9 cellular contexts compared by ENCODE assay signal in the genomic region with DNA sequence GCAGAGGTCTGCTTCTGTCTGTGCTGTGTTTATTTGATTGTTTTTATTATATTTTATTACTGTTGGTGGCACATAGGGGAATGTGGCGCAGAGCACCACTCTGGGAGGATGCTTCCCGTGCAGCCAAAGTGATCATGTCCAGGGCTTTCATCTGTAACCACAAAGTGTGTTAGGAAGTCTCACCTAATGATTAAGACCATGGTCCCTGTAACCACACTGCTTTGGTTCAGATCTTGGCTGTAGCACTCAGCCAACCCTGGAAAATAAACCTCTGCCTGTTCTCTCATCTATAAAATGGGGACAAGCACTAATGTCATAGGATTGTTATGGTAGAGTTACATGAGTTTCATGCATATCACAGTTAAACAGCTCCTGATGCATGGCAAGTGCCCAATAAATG. TPM values are rescaled to one million over a fixed set of nuclear protein-coding genes. Genes with fewer than 3 reads are reported as not detected.
DNase-seq lines count a peak whose midpoint lies in the region; ATAC-seq and TF ChIP-seq lines count a peak whose summit lies in the region.
"Had no signal": no experiment of that assay in that cellular context is flagged by ENCODE, and none has a peak within 500 bp of the region (broad histone marks: within the 10 kb centered on the region; RNA-seq: fewer than 3 reads in every experiment).

No MANE protein-coding gene starts in this region.

- peak overlapping the region; percentile 95 for H3K27ac Mint-ChIP-seq in activated CD8-positive, alpha-beta T cell treated with anti-CD3 and anti-CD28 coated beads, Interleukin-2, amount 10 ng/mL, durations not matched to agents 7 days and 5 days
- H3K27ac Mint-ChIP-seq in stimulated activated effector memory CD8-positive, alpha-beta T cell treated with anti-CD3 and anti-CD28 coated beads, Interleukin-12 subunit alpha, Interleukin-12 subunit beta, amount 100 ng/mL, for 72 hours: peak overlapping the region; percentile 95

- no peaks in the 10 kb centered on the region for H3K27me3 Mint-ChIP-seq in activated CD8-positive, alpha-beta T cell treated with anti-CD3 and anti-CD28 coated beads, Interleukin-2, amount 10 ng/mL, durations not matched to agents 7 days and 5 days (ENCODE audit: low read depth)

- peaks cover 76% of the 10 kb centered on the region for H3K36me3 Mint-ChIP-seq in activated CD8-positive, alpha-beta T cell treated with anti-CD3 and anti-CD28 coated beads, Interleukin-2, amount 10 ng/mL, durations not matched to agents 7 days and 5 days (ENCODE audit: low read depth)
- H3K36me3 Mint-ChIP-seq in stimulated activated effector memory CD8-positive, alpha-beta T cell treated with anti-CD3 and anti-CD28 coated beads, Interleukin-12 subunit alpha, Interleukin-12 subunit beta, amount 100 ng/mL, for 72 hours: peaks cover 70% of the 10 kb centered on the region

- no peak for DNase-seq in HFF-Myc (ENCODE audit: extremely low read depth, low read depth)
- DNase-seq in activated CD8-positive, alpha-beta T cell treated with anti-CD3 and anti-CD28 coated beads, Interleukin-2, amount 10 ng/mL, durations not matched to agents 7 days and 5 days: no peak
- no peak for DNase-seq in stimulated activated effector memory CD8-positive, alpha-beta T cell treated with anti-CD3 and anti-CD28 coated beads, Interleukin-12 subunit alpha, Interleukin-12 subunit beta, amount 100 ng/mL, for 72 hours (ENCODE audit: low spot score in 2 of 2)
- no peak for DNase-seq in activated effector memory CD4-positive, alpha-beta T cell treated with Interleukin-2 at 50 U/mL for 16 hours
- no peak for DNase-seq in activated CD8-positive, alpha-beta memory T cell treated with anti-CD3 and anti-CD28 coated beads, Interleukin-2, amount 50 U/mL, for 48 hours
- DNase-seq: cerebellar nuclear complex, NCI-H446 treated with DMSO at 0.1 percent for 48 hours had no signal

- H3K4me3 ChIP-seq in HFF-Myc (replicated peaks; ENCODE audit: low read depth, low read length) (peak overlapping the region; percentile 60), iPS-18c (ENCODE audit: insufficient read depth, low read depth, low read length) (peak overlapping the region; percentile 59)

- no peak for TF ChIP-seq CTCF in HFF-Myc (IDR thresholded peaks at IDR 0.05; ENCODE audit: low read depth, low read length, missing control alignments)

- no peaks in the 10 kb centered on the region for H3K9me3 ChIP-seq in iPS-18c (ENCODE audit: control insufficient read depth, insufficient read depth, low read length)

- no peak for ATAC-seq in activated CD8-positive, alpha-beta T cell treated with anti-CD3 and anti-CD28 coated beads, Interleukin-2, amount 10 ng/mL, durations not matched to agents 7 days and 5 days
- ATAC-seq in stimulated activated effector memory CD8-positive, alpha-beta T cell treated with anti-CD3 and anti-CD28 coated beads, Interleukin-12 subunit alpha, Interleukin-12 subunit beta, amount 100 ng/mL, for 72 hours: no peak
- no peak for ATAC-seq in GM21528 (IDR thresholded peaks at IDR 0.05; ENCODE audit: low FRiP score, unreplicated experiment)

- CTCF ChIA-PET in activated CD8-positive, alpha-beta T cell treated with anti-CD3 and anti-CD28 coated beads, Interleukin-2, amount 10 ng/mL, durations not matched to agents 7 days and 5 days (lab: Charles Lee): interaction anchor here (0.8 to 4.5 kb wide), 9 partner anchors 24 to 308 kb away, joined by 3 to 27 read pairs (median 5); a partner anchor contains a TSS

- POLR2A ChIA-PET in activated CD8-positive, alpha-beta T cell treated with anti-CD3 and anti-CD28 coated beads, Interleukin-2, amount 10 ng/mL, durations not matched to agents 7 days and 5 days (lab: Charles Lee): interaction anchor here (0.9 to 3.4 kb wide), 5 partner anchors 64 to 635 kb away, joined by 3 to 29 read pairs (median 5); a partner anchor contains a TSS

- H3K4me1 Mint-ChIP-seq in activated CD8-positive, alpha-beta T cell treated with anti-CD3 and anti-CD28 coated beads, Interleukin-2, amount 10 ng/mL, durations not matched to agents 7 days and 5 days (ENCODE audit: low read depth): peaks cover 65% of the 10 kb centered on the region
- H3K4me1 Mint-ChIP-seq in stimulated activated effector memory CD8-positive, alpha-beta T cell treated with anti-CD3 and anti-CD28 coated beads, Interleukin-12 subunit alpha, Interleukin-12 subunit beta, amount 100 ng/mL, for 72 hours: peaks cover 76% of the 10 kb centered on the region

- H3K9me3 Mint-ChIP-seq in activated CD8-positive, alpha-beta T cell treated with anti-CD3 and anti-CD28 coated beads, Interleukin-2, amount 10 ng/mL, durations not matched to agents 7 days and 5 days (ENCODE audit: insufficient read depth): peaks cover 4% of the 10 kb centered on the region
- H3K9me3 Mint-ChIP-seq in stimulated activated effector memory CD8-positive, alpha-beta T cell treated with anti-CD3 and anti-CD28 coated beads, Interleukin-12 subunit alpha, Interleukin-12 subunit beta, amount 100 ng/mL, for 72 hours: peaks cover 3% of the 10 kb centered on the region

- H3K4me3 Mint-ChIP-seq in activated CD8-positive, alpha-beta T cell treated with anti-CD3 and anti-CD28 coated beads, Interleukin-2, amount 10 ng/mL, durations not matched to agents 7 days and 5 days: peak overlapping the region; percentile 85
- H3K4me3 Mint-ChIP-seq in stimulated activated effector memory CD8-positive, alpha-beta T cell treated with anti-CD3 and anti-CD28 coated beads, Interleukin-12 subunit alpha, Interleukin-12 subunit beta, amount 100 ng/mL, for 72 hours: peak overlapping the region; percentile 85

RNA-seq across cellular contexts. Expression of a gene that starts 1.9 kb away (rescaled TPM):
- total RNA-seq in activated CD8-positive, alpha-beta T cell treated with anti-CD3 and anti-CD28 coated beads, Interleukin-2, amount 10 ng/mL, durations not matched to agents 7 days and 5 days: 100 to 1,000 TPM; 112 to 126 TPM
